8 cellular contexts compared by ENCODE assay signal in genomic region chr9:124286292-124286931, GRCh38. TPM values are rescaled to one million over a fixed set of nuclear protein-coding genes. Genes with fewer than 3 reads are reported as not detected.
A peak's percentile ranks its signal among the peaks of the same experiment; 100 is the strongest.
DNase-seq lines count a peak whose midpoint lies in the region; ATAC-seq, FAIRE-seq and TF ChIP-seq lines count a peak whose summit lies in the region.

No MANE protein-coding gene starts in this region.

- no peaks in the 10 kb centered on the region for H3K27me3 ChIP-seq in trophoblast cell (ENCODE audit: insufficient read depth, low read length)
- no peaks in the 10 kb centered on the region for H3K27me3 ChIP-seq in GM23338 (ENCODE audit: insufficient read depth)

- H3K4me3 ChIP-seq in trophoblast cell (ENCODE audit: low read depth, low read length) (no peak overlapping the region), GM23338 (no peak overlapping the region)

- H3K18ac ChIP-seq in trophoblast cell (ENCODE audit: low read length): peak overlapping the region; percentile 94

- H3K14ac ChIP-seq in trophoblast cell (ENCODE audit: low read length): peak overlapping the region; percentile 61

- H2BK120ac ChIP-seq in trophoblast cell (ENCODE audit: insufficient read depth, low read length, poor library complexity): peak overlapping the region; percentile 91

- peak overlapping the region; percentile 94 for H2BK5ac ChIP-seq in trophoblast cell (ENCODE audit: low read depth, low read length, poor library complexity)

- H3K23ac ChIP-seq in trophoblast cell (ENCODE audit: low read length): no peak overlapping the region

- peak overlapping the region; percentile 76 for H2BK12ac ChIP-seq in trophoblast cell (ENCODE audit: low read length)

- FAIRE-seq in GM18507 (lab: Jason Lieb, UNC): no peak

- H3K4ac ChIP-seq in trophoblast cell (ENCODE audit: low read depth, low read length): peak overlapping the region; percentile 53

- peak; percentile 60 for ATAC-seq in HG02759 (IDR thresholded peaks at IDR 0.05; ENCODE audit: unreplicated experiment)
- no peak for ATAC-seq in GM23338

- no peaks in the 10 kb centered on the region for H3K36me3 Mint-ChIP-seq in T-helper 1 cell treated with Interleukin-12 subunit alpha and Interleukin-12 subunit beta and Interleukin-4 antibody, amounts not matched to agents 30 μg/mL and 1 μg/mL, for 36 hours (ENCODE audit: low read depth)
- H3K36me3 Mint-ChIP-seq in GM23338 (ENCODE audit: low read depth): no peaks in the 10 kb centered on the region

- no peaks in the 10 kb centered on the region for H3K9me3 Mint-ChIP-seq in T-helper 1 cell treated with Interleukin-12 subunit alpha and Interleukin-12 subunit beta and Interleukin-4 antibody, amounts not matched to agents 30 μg/mL and 1 μg/mL, for 36 hours
- no peaks in the 10 kb centered on the region for H3K9me3 Mint-ChIP-seq in GM23338

- H3K4me2 ChIP-seq in trophoblast cell (ENCODE audit: low read length) (peak overlapping the region; percentile 50), GM23338 (no peak overlapping the region)

- H3F3A ChIP-seq in GM23338 (replicated peaks; ENCODE audit: low read depth): no peaks in the 10 kb centered on the region

- peaks cover 3% of the 10 kb centered on the region for H3K27me3 Mint-ChIP-seq in T-helper 1 cell treated with Interleukin-12 subunit alpha and Interleukin-12 subunit beta and Interleukin-4 antibody, amounts not matched to agents 30 μg/mL and 1 μg/mL, for 36 hours (ENCODE audit: low read depth)
- H3K27me3 Mint-ChIP-seq in GM23338 (ENCODE audit: insufficient read depth, low read depth, poor library complexity): peaks cover 8% of the 10 kb centered on the region

- peak overlapping the region; percentile 19 for H3K4me3 Mint-ChIP-seq in T-helper 1 cell treated with Interleukin-12 subunit alpha and Interleukin-12 subunit beta and Interleukin-4 antibody, amounts not matched to agents 30 μg/mL and 1 μg/mL, for 36 hours
- no peak overlapping the region for H3K4me3 Mint-ChIP-seq in GM23338

- no peak for TF ChIP-seq CTCF in GM23338 (conservative IDR thresholded peaks at IDR 0.05; ENCODE audit: low read depth in 2 of 2)

- peak overlapping the region; percentile 82 for H4K8ac ChIP-seq in trophoblast cell (ENCODE audit: low read depth, low read length)

- H2AFZ ChIP-seq in trophoblast cell (ENCODE audit: insufficient read depth, low read length, poor library complexity) (peak overlapping the region; percentile 46), GM23338 (no peak overlapping the region)

- no peak overlapping the region for H3K9ac ChIP-seq in trophoblast cell (ENCODE audit: low read length)

- DNase-seq in GM18507 (ENCODE audit: extremely low spot score, insufficient read length, low read depth) (peak; percentile 57), trophoblast cell (peak; percentile 72 to 83), GM23338 (ENCODE audit: low spot score) (no peak), epidermal melanocyte (ENCODE audit: insufficient read length, low spot score) (no peak), NCI-H748 treated with DMSO at 0.1 percent for 48 hours (lab: John Stamatoyannopoulos, UW) (no peak)

- H3K27ac Mint-ChIP-seq in T-helper 1 cell treated with Interleukin-12 subunit alpha and Interleukin-12 subunit beta and Interleukin-4 antibody, amounts not matched to agents 30 μg/mL and 1 μg/mL, for 36 hours: no peak overlapping the region
- H3K27ac Mint-ChIP-seq in GM23338: no peak overlapping the region

- H4K91ac ChIP-seq in trophoblast cell (ENCODE audit: low read depth, low read length): peak overlapping the region; percentile 84

- H3K79me2 ChIP-seq in trophoblast cell (ENCODE audit: control insufficient read depth, insufficient read depth, low read length, poor library complexity) (peaks cover 17% of the 10 kb centered on the region), GM23338 (replicated peaks; ENCODE audit: insufficient read depth) (no peaks in the 10 kb centered on the region)

- peaks cover 20% of the 10 kb centered on the region for H3K79me1 ChIP-seq in trophoblast cell (ENCODE audit: low read length)

- no peaks in the 10 kb centered on the region for H3K9me2 ChIP-seq in GM23338 (ENCODE audit: insufficient read depth)

- peak overlapping the region; percentile 92 for H3K27ac ChIP-seq in cingulate gyrus (ENCODE audit: low read depth, low read length)
- H3K27ac ChIP-seq in trophoblast cell (ENCODE audit: low read depth, low read length): peak overlapping the region; percentile 97
- H3K27ac ChIP-seq in GM23338 (ENCODE audit: low read depth): no peak overlapping the region

- H4K12ac ChIP-seq in trophoblast cell (ENCODE audit: low read depth, low read length): no peak overlapping the region

- WGBS in trophoblast cell (ENCODE audit: extremely low coverage, insufficient coverage, insufficient read length): no CpG with 5 or more reads among the region's 14 CpGs

- H3K4me1 ChIP-seq in trophoblast cell (ENCODE audit: control insufficient read depth in 1 of 2, insufficient read depth in 2 of 2, low read length in 2 of 2) (peaks cover 41 to 43% of the 10 kb centered on the region in 2 experiments), GM23338 (ENCODE audit: insufficient read depth) (no peaks in the 10 kb centered on the region)

- peaks cover 5% of the 10 kb centered on the region; the same call in 1 of the 2 replicates for H4K20me1 ChIP-seq in GM23338 (replicated peaks; ENCODE audit: insufficient read depth)

- no peaks in the 10 kb centered on the region for H3K9me3 ChIP-seq in trophoblast cell (ENCODE audit: insufficient read depth, low read depth, low read length)

- H2AK5ac ChIP-seq in trophoblast cell (ENCODE audit: low read length): peak overlapping the region; percentile 89

- peaks cover 6 to 12% of the 10 kb centered on the region in 2 experiments for H3K36me3 ChIP-seq in trophoblast cell (ENCODE audit: control insufficient read depth in 1 of 2, insufficient read depth in 2 of 2, low read length in 2 of 2)
- no peaks in the 10 kb centered on the region for H3K36me3 ChIP-seq in GM23338 (ENCODE audit: insufficient read depth)

- peaks cover 14% of the 10 kb centered on the region for H3K4me1 Mint-ChIP-seq in T-helper 1 cell treated with Interleukin-12 subunit alpha and Interleukin-12 subunit beta and Interleukin-4 antibody, amounts not matched to agents 30 μg/mL and 1 μg/mL, for 36 hours (ENCODE audit: low read depth)
- peaks cover 12% of the 10 kb centered on the region; the same call in 2 of the 3 replicates for H3K4me1 Mint-ChIP-seq in GM23338

TF ChIP-seq in GM23338, 12 proteins besides CTCF, POLR2A, EP300 and RAD21:
- no peak for TF ChIP-seq JUNB (IDR thresholded peaks at IDR 0.05; ENCODE audit: unreplicated experiment)

RNA-seq across cellular contexts. Expression of gene NEK6, which starts 28.7 kb away (rescaled TPM):
- polyA plus RNA-seq in trophoblast cell (2013): 51.6 and 53.5 TPM in 2 replicates
- 10.4 and 11.2 TPM in 2 replicates for total RNA-seq in GM23338 (2014; rRNA removed; shearing (Covaris generic))
- 6.5 and 8.1 TPM in 2 replicates for polyA plus RNA-seq in GM23338 (2016; fragmentation: Nextera tagmentation; extraction: Ambion mirVana)

Comparison
In these comparisons a context has a peak if more than half of its experiments do, and no peak if none do; other contexts are left out.
1. DNase-seq: peak in GM18507 (single experiment) and trophoblast cell (2 of 2); none in GM23338 (single experiment), epidermal melanocyte (single experiment) and NCI-H748 treated with DMSO at 0.1 percent for 48 hours (single experiment).